ENCODE assay signal across 16 cellular contexts in genomic region chr1:233673947-233674431, GRCh38.
A peak's percentile ranks its signal among the peaks of the same experiment; 100 is the strongest.
DNase-seq lines count a peak whose midpoint lies in the region; ATAC-seq and TF ChIP-seq lines count a peak whose summit lies in the region.
"Had no signal": no experiment of that assay in that cellular context is flagged by ENCODE, and none has a peak within 500 bp of the region (broad histone marks: within the 10 kb centered on the region; RNA-seq: fewer than 3 reads in every experiment).

No MANE protein-coding gene starts in this region.

- no peak overlapping the region for H3K27ac Mint-ChIP-seq in osteocyte (ENCODE audit: unreplicated experiment)
- H3K27ac Mint-ChIP-seq: activated naive CD8-positive, alpha-beta T cell treated with anti-CD3 and anti-CD28 coated beads, Interleukin-2, amount 10 ng/mL, durations not matched to agents 7 days and 5 days; T-cell had no signal

- no peaks in the 10 kb centered on the region for H3K27me3 Mint-ChIP-seq in osteocyte (ENCODE audit: unreplicated experiment)

- no peak for TF ChIP-seq EP300 in stomach (IDR thresholded peaks at IDR 0.05)

- H3K4me3 Mint-ChIP-seq in osteocyte (ENCODE audit: unreplicated experiment): no peak overlapping the region
- H3K4me3 Mint-ChIP-seq: activated naive CD8-positive, alpha-beta T cell treated with anti-CD3 and anti-CD28 coated beads, Interleukin-2, amount 10 ng/mL, durations not matched to agents 7 days and 5 days; CD8-positive, alpha-beta memory T cell; central memory CD8-positive, alpha-beta T cell; T-cell had no signal

- H3K9me3 ChIP-seq in Karpas-422 (ENCODE audit: low read length) (no peaks in the 10 kb centered on the region), stomach (no peaks in the 10 kb centered on the region)
- H3K9me3 ChIP-seq: transverse colon had no signal

- no peak overlapping the region for H2AFZ ChIP-seq in Karpas-422 (ENCODE audit: low read length)

- DNase-seq in Right ventricle myocardium inferior (ENCODE audit: missing footprints): no peak
- no peak for DNase-seq in cardiac septum (ENCODE audit: low spot score)
- no peak for DNase-seq in Karpas-422
- DNase-seq in fibroblast of mammary gland (ENCODE audit: low read depth): peak; percentile 13
- no peak for DNase-seq in stomach
- no peak for DNase-seq in osteocyte (ENCODE audit: extremely low spot score, unreplicated experiment)
- DNase-seq in NCI-H2029 treated with DMSO at 0.1 percent for 48 hours (lab: John Stamatoyannopoulos, UW): no peak
- DNase-seq in NCI-H524 treated with DMSO at 0.1 percent for 48 hours (lab: John Stamatoyannopoulos, UW): no peak
- DNase-seq: activated CD4-positive, alpha-beta T cell treated with anti-CD3 and anti-CD28 coated beads for 1 hour; activated CD8-positive, alpha-beta memory T cell treated with anti-CD3 and anti-CD28 coated beads, Interleukin-2, amount 50 U/mL, for 48 hours; activated naive CD8-positive, alpha-beta T cell treated with anti-CD3 and anti-CD28 coated beads, Interleukin-2, amount 10 ng/mL, durations not matched to agents 7 days and 5 days; CD8-positive, alpha-beta memory T cell; NCI-H510A; T-cell; transverse colon had no signal

- no peak for TF ChIP-seq CTCF in fibroblast of mammary gland (conservative IDR thresholded peaks at IDR 0.05; ENCODE audit: control insufficient read depth, insufficient read depth, low read depth, low read length)
- no peak for TF ChIP-seq CTCF in stomach (IDR thresholded peaks at IDR 0.05)
- no peak for TF ChIP-seq CTCF in osteocyte (IDR thresholded peaks at IDR 0.05)

- H3K79me2 ChIP-seq in Karpas-422 (ENCODE audit: low read length): no peaks in the 10 kb centered on the region

- peak; percentile 6 for ATAC-seq in Right ventricle myocardium inferior
- ATAC-seq: T-cell had no signal

- TF ChIP-seq POLR2A in stomach (IDR thresholded peaks at IDR 0.05): no peak

- no peaks in the 10 kb centered on the region for H3K4me1 Mint-ChIP-seq in osteocyte (ENCODE audit: unreplicated experiment)
- H3K4me1 Mint-ChIP-seq: activated naive CD8-positive, alpha-beta T cell treated with anti-CD3 and anti-CD28 coated beads, Interleukin-2, amount 10 ng/mL, durations not matched to agents 7 days and 5 days; CD8-positive, alpha-beta memory T cell; central memory CD8-positive, alpha-beta T cell; T-cell had no signal

- 23 to 53% (median 42%) methylated on average over 5 of the region's 5 CpGs for WGBS in stomach, 5 donors

- H3K36me3 Mint-ChIP-seq in osteocyte (ENCODE audit: unreplicated experiment): no peaks in the 10 kb centered on the region
- H3K36me3 Mint-ChIP-seq: activated naive CD8-positive, alpha-beta T cell treated with anti-CD3 and anti-CD28 coated beads, Interleukin-2, amount 10 ng/mL, durations not matched to agents 7 days and 5 days; CD8-positive, alpha-beta memory T cell; T-cell had no signal

- H3K36me3 ChIP-seq in Karpas-422 (ENCODE audit: insufficient read depth, low read length): no peaks in the 10 kb centered on the region
- H3K36me3 ChIP-seq in stomach: no peaks in the 10 kb centered on the region
- H3K36me3 ChIP-seq: transverse colon had no signal

- H3K9ac ChIP-seq in Karpas-422 (ENCODE audit: low read length): no peak overlapping the region

- H3K4me2 ChIP-seq in Karpas-422 (ENCODE audit: low read depth, low read length, poor library complexity, severe bottlenecking): peak overlapping the region; percentile 39

- H3K4me1 ChIP-seq in Karpas-422 (ENCODE audit: low read length): peaks cover 8% of the 10 kb centered on the region; the same call in 1 of the 2 replicates
- H3K4me1 ChIP-seq in stomach: peaks cover 0 to 25% (median 9%) of the 10 kb centered on the region in 4 donors

- H4K20me1 ChIP-seq in Karpas-422 (ENCODE audit: insufficient read depth, low read depth, low read length): no peaks in the 10 kb centered on the region

- H3K9me3 Mint-ChIP-seq in osteocyte (ENCODE audit: unreplicated experiment): peaks cover 13% of the 10 kb centered on the region
- H3K9me3 Mint-ChIP-seq: activated naive CD8-positive, alpha-beta T cell treated with anti-CD3 and anti-CD28 coated beads, Interleukin-2, amount 10 ng/mL, durations not matched to agents 7 days and 5 days; CD8-positive, alpha-beta memory T cell; central memory CD8-positive, alpha-beta T cell had no signal

- no peak overlapping the region for H3K27ac ChIP-seq in Karpas-422 (ENCODE audit: low read length)
- peak overlapping the region; percentile 75 to 86 (median 82) for H3K27ac ChIP-seq in stomach
- H3K27ac ChIP-seq: transverse colon had no signal

- H3K27me3 ChIP-seq in Karpas-422 (ENCODE audit: low read length) (no peaks in the 10 kb centered on the region), stomach (no peaks in the 10 kb centered on the region)
- H3K27me3 ChIP-seq: transverse colon had no signal

- intact Hi-C loops in Right ventricle myocardium inferior (cut with DNase I) (no loop called here), cardiac septum (cut with DNase I) (no loop called here), stomach (cut with DNase I; ENCODE audit: low total_unique reads) (no loop called here)

- H3K4me3 ChIP-seq in Karpas-422 (ENCODE audit: low read length) (no peak overlapping the region), fibroblast of mammary gland (ENCODE audit: control insufficient read depth, low read depth, low read length) (no peak overlapping the region), stomach (no peak overlapping the region)
- H3K4me3 ChIP-seq: transverse colon had no signal

- no peaks in the 10 kb centered on the region for H3K9me2 ChIP-seq in Karpas-422 (replicated peaks; ENCODE audit: insufficient read depth, low read length)
